In genomic region chr7:37198188-37198905, GRCh38 we compare ENCODE assay signal across 15 cellular contexts.
DNase-seq lines count a peak whose midpoint lies in the region; ATAC-seq and TF ChIP-seq lines count a peak whose summit lies in the region.
"Had no signal": no experiment of that assay in that cellular context is flagged by ENCODE, and none has a peak within 500 bp of the region (broad histone marks: within the 10 kb centered on the region; RNA-seq: fewer than 3 reads in every experiment).

No MANE protein-coding gene starts in this region.

- no peak overlapping the region for H3K27ac Mint-ChIP-seq in activated CD4-positive, alpha-beta T cell treated with anti-CD3 and anti-CD28 coated beads for 36 hours
- H3K27ac Mint-ChIP-seq: activated naive CD4-positive, alpha-beta T cell treated with anti-CD3 and anti-CD28 coated beads for 36 hours; activated T-cell treated with anti-CD3 and anti-CD28 coated beads, Interleukin-2, amount 50 U/mL, for 24 hours had no signal

- H4K20me1 ChIP-seq in SK-N-SH (ENCODE audit: insufficient read depth) = no peaks in the 10 kb centered on the region

- WGBS in SK-N-SH (ENCODE audit: low lambda C conversion rate) = 54% methylated on average over 8 of the region's 8 CpGs

- H3K4me3 ChIP-seq in SK-N-SH (ENCODE audit: low read depth in 2 of 2, low read length in 1 of 2) = peak overlapping the region in 1 of 2 experiments; percentile 36; a peak in 1 of 4 replicates
- no peak overlapping the region for H3K4me3 ChIP-seq in left lung
- H3K4me3 ChIP-seq: lower lobe of right lung had no signal

- POLR2A ChIA-PET in SK-N-SH (lab: Yijun Ruan, JAX) = interaction anchor here (0.6 kb wide), 1 partner anchor 678 kb away, joined by 3 read pairs; no protein-coding TSS in a partner anchor
- POLR2A ChIA-PET in activated CD4-positive, alpha-beta T cell treated with anti-CD3 and anti-CD28 coated beads for 36 hours (lab: Charles Lee) = no interaction called here

- no peak for TF ChIP-seq RAD21 in SK-N-SH (IDR thresholded peaks at IDR 0.05; ENCODE audit: low read length)

- H3K9ac ChIP-seq in SK-N-SH = no peak overlapping the region

- H3K4me3 Mint-ChIP-seq in activated CD4-positive, alpha-beta T cell treated with anti-CD3 and anti-CD28 coated beads for 36 hours = no peak overlapping the region
- H3K4me3 Mint-ChIP-seq: activated naive CD4-positive, alpha-beta T cell treated with anti-CD3 and anti-CD28 coated beads for 36 hours; activated T-cell treated with anti-CD3 and anti-CD28 coated beads, Interleukin-2, amount 50 U/mL, for 24 hours; central memory CD8-positive, alpha-beta T cell; H9; neural crest cell; T-cell had no signal

- H3K27ac ChIP-seq in SK-N-SH (ENCODE audit: low read depth in 2 of 2, low read length in 1 of 2) = no peak overlapping the region
- no peak overlapping the region for H3K27ac ChIP-seq in left lung
- H3K27ac ChIP-seq: C4-2B, lower lobe of right lung had no signal

- peaks cover 19% of the 10 kb centered on the region for H3K36me3 Mint-ChIP-seq in activated CD4-positive, alpha-beta T cell treated with anti-CD3 and anti-CD28 coated beads for 36 hours (ENCODE audit: low read depth)

- peaks cover 3% of the 10 kb centered on the region for H3K4me1 Mint-ChIP-seq in activated CD4-positive, alpha-beta T cell treated with anti-CD3 and anti-CD28 coated beads for 36 hours

- DNase-seq in SK-N-SH (no peak), SK-N-DZ (ENCODE audit: low spot score) (peak; percentile 21), left lung (no peak), DMS53 treated with DMSO at 0.1 percent for 48 hours (lab: John Stamatoyannopoulos, UW; ENCODE audit: unreplicated experiment) (no peak)
- DNase-seq in activated CD4-positive, alpha-beta T cell treated with anti-CD3 and anti-CD28 coated beads for 36 hours = no peak

- H3K36me3 ChIP-seq in SK-N-SH (replicated peaks in 1 of 2; ENCODE audit: control insufficient read depth in 1 of 2, insufficient read depth in 2 of 2, low read length in 1 of 2) (no peaks in the 10 kb centered on the region), left lung (peaks cover 0 to 35% of the 10 kb centered on the region in 2 donors)

- TF ChIP-seq CTCF in SK-N-SH (IDR thresholded peaks at IDR 0.05) (no peak), left lung (IDR thresholded peaks at IDR 0.05) (no peak)

- peaks cover 3% of the 10 kb centered on the region for H3F3A ChIP-seq in SK-N-SH (replicated peaks; ENCODE audit: insufficient read depth)

- H3K27me3 ChIP-seq in SK-N-SH (ENCODE audit: insufficient read depth) (no peaks in the 10 kb centered on the region), left lung (no peaks in the 10 kb centered on the region)

- H3K9me2 ChIP-seq in SK-N-SH = no peaks in the 10 kb centered on the region

- no peaks in the 10 kb centered on the region for H3K79me2 ChIP-seq in SK-N-SH (ENCODE audit: insufficient read depth)

- no peak for TF ChIP-seq EP300 in SK-N-SH (IDR thresholded peaks at IDR 0.05; ENCODE audit: borderline replicate concordance in 1 of 2, low read depth in 1 of 2, low read length in 1 of 2)

- H3K9me3 ChIP-seq in SK-N-SH (no peaks in the 10 kb centered on the region), left lung (no peaks in the 10 kb centered on the region)
- H3K9me3 ChIP-seq: lower lobe of right lung had no signal

- CTCF ChIA-PET in SK-N-SH (lab: Yijun Ruan, JAX) = interaction anchor here (0.6 to 12.3 kb wide), 79 partner anchors 10 to 1283 kb away, joined by 3 to 306 read pairs (median 4); partner anchors contain the start of gene ANLN
- CTCF ChIA-PET in activated CD4-positive, alpha-beta T cell treated with anti-CD3 and anti-CD28 coated beads for 36 hours (lab: Charles Lee) = interaction anchor here (0.6 to 4.8 kb wide), 26 partner anchors 9 to 880 kb away, joined by 3 to 36 read pairs (median 4); no protein-coding TSS in a partner anchor

- H2AFZ ChIP-seq in SK-N-SH (ENCODE audit: low read depth) = no peak overlapping the region

- H3K4me1 ChIP-seq in SK-N-SH (ENCODE audit: control insufficient read depth in 1 of 2, insufficient read depth in 2 of 2, low read depth in 1 of 2, low read length in 1 of 2) (peaks cover 0 to 15% of the 10 kb centered on the region in 2 experiments; a peak in 2 of 4 replicates), left lung (peaks cover 0 to 12% of the 10 kb centered on the region in 2 donors)

- no peaks in the 10 kb centered on the region for H3K27me3 Mint-ChIP-seq in activated CD4-positive, alpha-beta T cell treated with anti-CD3 and anti-CD28 coated beads for 36 hours
- H3K27me3 Mint-ChIP-seq: activated T-cell treated with anti-CD3 and anti-CD28 coated beads, Interleukin-2, amount 50 U/mL, for 24 hours; central memory CD8-positive, alpha-beta T cell; T-cell had no signal

- no peaks in the 10 kb centered on the region for H3K9me3 Mint-ChIP-seq in activated CD4-positive, alpha-beta T cell treated with anti-CD3 and anti-CD28 coated beads for 36 hours (ENCODE audit: low read depth)
- H3K9me3 Mint-ChIP-seq: activated naive CD4-positive, alpha-beta T cell treated with anti-CD3 and anti-CD28 coated beads for 36 hours; activated T-cell treated with anti-CD3 and anti-CD28 coated beads, Interleukin-2, amount 50 U/mL, for 24 hours; central memory CD8-positive, alpha-beta T cell; H9; neural crest cell; T-cell had no signal

- ATAC-seq in SK-N-SH treated with all-trans-retinoic acid at 6 μM for 48 hours (peak; percentile 21), left lung (peak; percentile 13), HG02571 (IDR thresholded peaks at IDR 0.05; ENCODE audit: unreplicated experiment) (no peak)
- no peak for ATAC-seq in activated CD4-positive, alpha-beta T cell treated with anti-CD3 and anti-CD28 coated beads for 36 hours

- no peak overlapping the region for H3K4me2 ChIP-seq in SK-N-SH

- intact Hi-C loops in left lung (cut with DNase I) = loop anchor here in 1 of 2 donors (10.0 kb wide), 2 partner anchors 234 to 724 kb away; no protein-coding TSS in a partner anchor
- intact Hi-C loops in activated CD4-positive, alpha-beta T cell treated with anti-CD3 and anti-CD28 coated beads for 36 hours (cut with DNase I, micrococcal nuclease) = loop anchor here (5.0 kb wide), 1 partner anchor 211 kb away; no protein-coding TSS in a partner anchor

TF ChIP-seq in SK-N-SH treated with all-trans-retinoic acid at 6 μM for 48 hours, 23 proteins besides CTCF, POLR2A, EP300 and RAD21:
- TF ChIP-seq ZNF565 (CRISPR knock-in tag; conservative IDR thresholded peaks at IDR 0.05; ENCODE audit: low read depth) (no peak), SNAI2 (CRISPR knock-in tag; IDR thresholded peaks at IDR 0.05) (no peak), POU6F1 (CRISPR knock-in tag; IDR thresholded peaks at IDR 0.05; ENCODE audit: borderline replicate concordance, low read depth) (no peak)

TF ChIP-seq in SK-N-SH, 30 proteins besides CTCF, POLR2A, EP300 and RAD21:
- TF ChIP-seq MAX (IDR thresholded peaks at IDR 0.05; ENCODE audit: low read depth) (no peak), JUND (IDR thresholded peaks at IDR 0.05) (no peak), RXRA (IDR thresholded peaks at IDR 0.05; ENCODE audit: borderline replicate concordance, low read depth) (no peak), GATA2 (CRISPR knock-in tag; IDR thresholded peaks at IDR 0.05) (no peak), USF1 (IDR thresholded peaks at IDR 0.05; ENCODE audit: borderline replicate concordance, low read depth) (no peak), ELF1 (IDR thresholded peaks at IDR 0.05) (no peak)

Comparison
In these comparisons a context has a peak if more than half of its experiments do, and no peak if none do; other contexts are left out.
1. ATAC-seq: peak in SK-N-SH treated with all-trans-retinoic acid at 6 μM for 48 hours (single experiment) and left lung (single experiment); none in HG02571 (single experiment) and activated CD4-positive, alpha-beta T cell treated with anti-CD3 and anti-CD28 coated beads for 36 hours (single experiment).